Comparison of ENCODE assay signal across 26 cellular contexts in the genomic region with DNA sequence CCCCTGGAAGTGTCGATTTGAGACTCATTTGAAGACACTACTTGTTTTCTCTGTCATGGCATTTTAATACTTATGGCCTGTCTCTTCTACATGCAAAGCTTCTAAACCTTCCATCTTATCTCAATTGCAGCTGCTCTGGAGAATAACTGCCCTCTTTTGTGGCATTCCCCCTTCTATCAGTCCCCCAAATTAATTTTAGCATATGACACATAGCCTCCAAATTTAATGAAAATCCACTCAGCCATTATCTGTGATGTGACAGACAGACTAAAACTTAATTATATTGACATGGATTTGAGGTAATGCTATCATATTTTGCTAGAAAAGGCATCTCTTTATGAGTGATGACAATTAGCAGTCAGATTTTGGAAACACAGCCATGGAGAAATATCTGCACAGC.
"Had no signal": no experiment of that assay in that cellular context is flagged by ENCODE, and none has a peak within 500 bp of the region (broad histone marks: within the 10 kb centered on the region; RNA-seq: fewer than 3 reads in every experiment).

No MANE protein-coding gene starts in this region.

- DNase-seq: stimulated activated CD4-positive, alpha-beta T cell treated with anti-CD3 and anti-CD28 coated beads, Interleukin-2, amount 100 ng/mL, for 48 hours; stimulated activated CD4-positive, alpha-beta T cell treated with anti-CD3 and anti-CD28 coated beads, Interleukin-4, amount 100 ng/mL, for 1 hour; stimulated activated CD4-positive, alpha-beta T cell treated with anti-CD3 and anti-CD28 coated beads, Interleukin-4, amount 100 ng/mL, for 24 hours; stimulated activated CD4-positive, alpha-beta T cell treated with anti-CD3 and anti-CD28 coated beads, Interleukin-4, amount 100 ng/mL, for 4 hours; stimulated activated CD8-positive, alpha-beta memory T cell treated with anti-CD3 and anti-CD28 coated beads, Interleukin-4, amount 100 ng/mL, for 48 hours; stimulated activated naive B cell treated with anti-CD40 and anti-IgM and Interleukin-4, amounts not matched to agents 10 μg/mL and 1 μg/mL and 100 μg/mL, for 72 hours; stimulated activated naive CD4-positive, alpha-beta T cell; stimulated activated naive CD4-positive, alpha-beta T cell treated with Interleukin-2 at 50 U/mL for 16 hours; stimulated activated naive CD8-positive, alpha-beta T cell treated with anti-CD3 and anti-CD28 coated beads, Interleukin-15, amount 100 ng/mL, for 72 hours; stimulated activated naive CD8-positive, alpha-beta T cell treated with anti-CD3 and anti-CD28 coated beads, Interleukin-15, Interleukin-2, amounts not matched to agents 100 U/mL and 50 U/mL, for 24 hours; stomach; substantia nigra; testis; thyroid gland; tibial artery; transverse colon; trophoblast cell; upper lobe of left lung; upper lobe of right lung; uterus had no signal

- H3K4me3 ChIP-seq: stomach, suprapubic skin, testis, thoracic aorta, thyroid gland, tibial artery, tibial nerve, transverse colon, upper lobe of left lung, upper lobe of right lung, uterus, vagina had no signal

- ATAC-seq: stimulated activated effector memory CD8-positive, alpha-beta T cell treated with anti-CD3 and anti-CD28 coated beads, Interleukin-12 subunit alpha, Interleukin-12 subunit beta, amount 100 ng/mL, for 72 hours; stimulated activated memory B cell treated with anti-CD40 and anti-IgM and Interleukin-4, amounts not matched to agents 10 μg/mL and 1 μg/mL and 100 μg/mL, for 72 hours; stimulated activated naive B cell treated with anti-CD40 and anti-IgM and Interleukin-4, amounts not matched to agents 10 μg/mL and 1 μg/mL and 100 μg/mL, for 72 hours; stimulated activated naive CD8-positive, alpha-beta T cell treated with anti-CD3 and anti-CD28 coated beads, Interleukin-15, amount 100 ng/mL, for 72 hours; stimulated activated naive CD8-positive, alpha-beta T cell treated with anti-CD3 and anti-CD28 coated beads, Interleukin-15, Interleukin-2, amounts not matched to agents 100 U/mL and 50 U/mL, for 24 hours; upper lobe of right lung had no signal

- H3K27ac ChIP-seq: stomach, suprapubic skin, testis, thoracic aorta, thyroid gland, tibial artery, tibial nerve, transverse colon, upper lobe of left lung, upper lobe of right lung, uterus, vagina had no signal

- H3K9me3 ChIP-seq: stomach, suprapubic skin, testis, thoracic aorta, thyroid gland, tibial artery, tibial nerve, transverse colon, upper lobe of left lung, upper lobe of right lung, uterus, vagina had no signal

- H3K4me1 ChIP-seq: stomach, suprapubic skin, testis, tibial artery, tibial nerve, transverse colon, upper lobe of left lung, upper lobe of right lung, uterus, vagina had no signal

- H3K36me3 ChIP-seq: stomach, suprapubic skin, thoracic aorta, thyroid gland, tibial artery, tibial nerve, transverse colon, upper lobe of left lung, upper lobe of right lung, uterus, vagina had no signal

- H3K27me3 ChIP-seq: stomach, suprapubic skin, testis, thyroid gland, tibial artery, tibial nerve, transverse colon, upper lobe of left lung, upper lobe of right lung, uterus, vagina had no signal
